ENCODE assay signal across 2 cellular contexts in the genomic region with DNA sequence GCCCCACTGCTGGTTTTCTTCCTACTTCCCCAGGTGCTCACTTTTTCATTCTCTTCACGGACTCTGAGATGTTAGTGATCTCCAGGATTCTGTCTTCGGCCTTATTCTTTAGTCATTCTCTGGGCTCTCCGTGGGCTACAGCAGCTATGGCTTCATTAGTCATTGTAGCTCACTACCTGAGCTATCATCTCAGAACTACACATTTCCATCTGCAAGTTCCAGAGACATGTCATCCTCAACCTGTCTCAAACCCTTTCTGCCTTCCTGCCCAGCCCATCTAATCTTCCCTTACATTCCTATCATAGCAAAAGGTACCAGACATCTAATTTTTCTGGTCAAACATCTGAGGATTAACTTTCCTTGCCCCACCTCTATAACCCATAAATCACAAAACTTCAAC.
TF ChIP-seq lines count a peak whose summit lies in the region.

No MANE protein-coding gene starts in this region.

TF ChIP-seq in IMR-90, 13 proteins besides CTCF, POLR2A, EP300 and RAD21:
- no peak for TF ChIP-seq RFX5 (IDR thresholded peaks at IDR 0.05; ENCODE audit: low read depth, low read length)
- TF ChIP-seq NFE2L2 (IDR thresholded peaks at IDR 0.05; ENCODE audit: low read depth, low read length): no peak
- no peak for TF ChIP-seq MXI1 (IDR thresholded peaks at IDR 0.05; ENCODE audit: borderline replicate concordance, low read depth, low read length)
- TF ChIP-seq, protein P1, sequence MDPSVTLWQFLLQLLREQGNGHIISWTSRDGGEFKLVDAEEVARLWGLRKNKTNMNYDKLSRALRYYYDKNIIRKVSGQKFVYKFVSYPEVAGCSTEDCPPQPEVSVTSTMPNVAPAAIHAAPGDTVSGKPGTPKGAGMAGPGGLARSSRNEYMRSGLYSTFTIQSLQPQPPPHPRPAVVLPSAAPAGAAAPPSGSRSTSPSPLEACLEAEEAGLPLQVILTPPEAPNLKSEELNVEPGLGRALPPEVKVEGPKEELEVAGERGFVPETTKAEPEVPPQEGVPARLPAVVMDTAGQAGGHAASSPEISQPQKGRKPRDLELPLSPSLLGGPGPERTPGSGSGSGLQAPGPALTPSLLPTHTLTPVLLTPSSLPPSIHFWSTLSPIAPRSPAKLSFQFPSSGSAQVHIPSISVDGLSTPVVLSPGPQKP (IDR thresholded peaks at IDR 0.05; ENCODE audit: borderline replicate concordance, low read depth, low read length): no peak
- no peak for TF ChIP-seq CHD1 (IDR thresholded peaks at IDR 0.05; ENCODE audit: low read depth, low read length)
- no peak for TF ChIP-seq CEBPB (IDR thresholded peaks at IDR 0.05; ENCODE audit: low read depth, low read length)
- no peak for TF ChIP-seq RCOR1 (IDR thresholded peaks at IDR 0.05; ENCODE audit: insufficient replicate concordance, low read length)
- no peak for TF ChIP-seq MAZ (IDR thresholded peaks at IDR 0.05; ENCODE audit: borderline replicate concordance, low read depth, low read length)
- TF ChIP-seq BHLHE40 (IDR thresholded peaks at IDR 0.05; ENCODE audit: low read depth, low read length): no peak
- TF ChIP-seq MAFK (IDR thresholded peaks at IDR 0.05; ENCODE audit: low read depth, low read length): no peak
TF ChIP-seq in IMR-90: peak in this region for 0.

TF ChIP-seq in GM12878, 131 proteins besides CTCF, POLR2A, EP300 and RAD21:
- TF ChIP-seq NR2C2 (IDR thresholded peaks at IDR 0.05; ENCODE audit: borderline replicate concordance, control insufficient read depth, insufficient read length, low read depth): no peak
- no peak for TF ChIP-seq JUND (IDR thresholded peaks at IDR 0.05; ENCODE audit: low read depth, low read length)
- TF ChIP-seq, protein P2, sequence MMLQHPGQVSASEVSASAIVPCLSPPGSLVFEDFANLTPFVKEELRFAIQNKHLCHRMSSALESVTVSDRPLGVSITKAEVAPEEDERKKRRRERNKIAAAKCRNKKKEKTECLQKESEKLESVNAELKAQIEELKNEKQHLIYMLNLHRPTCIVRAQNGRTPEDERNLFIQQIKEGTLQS (IDR thresholded peaks at IDR 0.05; ENCODE audit: borderline replicate concordance, extremely low read depth, low read depth, low read length): no peak
- TF ChIP-seq NR2C1 (IDR thresholded peaks at IDR 0.05): no peak
